Comparison of ENCODE assay signal across 7 cellular contexts in genomic region chr10:104433611-104434010, GRCh38.
"Had no signal": no experiment of that assay in that cellular context is flagged by ENCODE, and none has a peak within 500 bp of the region (broad histone marks: within the 10 kb centered on the region; RNA-seq: fewer than 3 reads in every experiment).

No MANE protein-coding gene starts in this region.

- ATAC-seq: HCT116 had no signal

- H3K9me3 ChIP-seq: HAP-1 had no signal

- H3K27ac ChIP-seq: GM23248, HL-60 had no signal

- H3K4me3 ChIP-seq: GM23248, HAP-1 had no signal

- H3K9ac ChIP-seq: GM23248 had no signal

- H2AFZ ChIP-seq: GM23248 had no signal

- H3K4me1 ChIP-seq: HAP-1 had no signal

- H3K36me3 ChIP-seq: HAP-1 had no signal

- DNase-seq: GM23248, GOT3, H7, HFFc6 had no signal
